Comparison of ENCODE assay signal across 1 cellular context in genomic region chr4:143344011-143344410, GRCh38.
TF ChIP-seq lines count a peak whose summit lies in the region.

No MANE protein-coding gene starts in this region.

TF ChIP-seq in IMR-90, 13 proteins besides CTCF, POLR2A, EP300 and RAD21 (continued from another document):
- TF ChIP-seq ELK1 (IDR thresholded peaks at IDR 0.05; ENCODE audit: borderline replicate concordance, low read depth, low read length) (no peak), NFE2L2 (IDR thresholded peaks at IDR 0.05; ENCODE audit: low read depth, low read length) (no peak)
